Comparison of ENCODE assay signal across 22 cellular contexts in genomic region chr2:98614024-98614739, GRCh38. TPM values are rescaled to one million over a fixed set of nuclear protein-coding genes. Genes with fewer than 3 reads are reported as not detected.
DNase-seq lines count a peak whose midpoint lies in the region; ATAC-seq and TF ChIP-seq lines count a peak whose summit lies in the region.
"Had no signal": no experiment of that assay in that cellular context is flagged by ENCODE, and none has a peak within 500 bp of the region (broad histone marks: within the 10 kb centered on the region; RNA-seq: fewer than 3 reads in every experiment).

No MANE protein-coding gene starts in this region.

- H3K4me1 ChIP-seq in endodermal cell (ENCODE audit: control insufficient read depth, insufficient read depth, low read length) (peaks cover 8% of the 10 kb centered on the region), Caco-2 (peaks cover 5% of the 10 kb centered on the region)

- POLR2A ChIA-PET in Caco-2 (lab: Charles Lee) = no interaction called here

- H3K9ac ChIP-seq in endodermal cell (ENCODE audit: extremely low read depth, low read length, poor library complexity, severe bottlenecking) = no peak overlapping the region

- CTCF ChIA-PET in Caco-2 (lab: Charles Lee) = no interaction called here

- TF ChIP-seq CTCF in endodermal cell (conservative IDR thresholded peaks at IDR 0.05) (no peak), Caco-2 (IDR thresholded peaks at IDR 0.05; ENCODE audit: insufficient read depth in 1 of 2, low read depth in 1 of 2, low read length in 1 of 2, severe bottlenecking in 1 of 2, unreplicated experiment in 1 of 2) (no peak)

- no TSS peak for BruUV-seq in Caco-2 (replicated peaks; lab: Mats Ljungman, UMichigan)

- DNase-seq in activated CD4-positive, alpha-beta T cell treated with anti-CD3 and anti-CD28 coated beads, Interleukin-2, amount 10 ng/mL, durations not matched to agents 24 days and 14 days = peak; percentile 54
- no peak for DNase-seq in activated CD4-positive, alpha-beta T cell treated with anti-CD3 and anti-CD28 coated beads for 4 hours
- no peak for DNase-seq in stimulated activated naive CD8-positive, alpha-beta T cell treated with anti-CD3 and anti-CD28 coated beads, Interleukin-15, Interleukin-2, amounts not matched to agents 100 U/mL and 50 U/mL, for 24 hours
- DNase-seq in endodermal cell = no peak
- no peak for DNase-seq in T1000 (lab: John Stamatoyannopoulos, UW)
- no peak for DNase-seq in Caco-2
- no peak for DNase-seq in NCI-H1105 treated with DMSO at 0.1 percent for 48 hours (lab: John Stamatoyannopoulos, UW)
- DNase-seq: activated CD8-positive, alpha-beta memory T cell treated with anti-CD3 and anti-CD28 coated beads for 24 hours; activated naive CD8-positive, alpha-beta T cell treated with anti-CD3 and anti-CD28 coated beads, Interleukin-2, amount 10 ng/mL, durations not matched to agents 7 days and 5 days; dermis blood vessel endothelial cell; DMS53; hippocampal formation; mesenchymal stem cell; NCI-H1694; nucleus accumbens; psoas muscle; RPMI8226; stimulated activated naive CD4-positive, alpha-beta T cell had no signal

- H3K36me3 ChIP-seq in endodermal cell (ENCODE audit: control insufficient read depth, insufficient read depth, low read length) (peaks cover 82% of the 10 kb centered on the region), Caco-2 (ENCODE audit: control insufficient read depth, insufficient read depth, low read length) (0 out of 2 replicates have a peak, but pooled peaks cover 1% of the 10 kb centered on the region)

- H3K4me3 Mint-ChIP-seq in activated CD4-positive, alpha-beta T cell treated with anti-CD3 and anti-CD28 coated beads, Interleukin-2, amount 10 ng/mL, durations not matched to agents 24 days and 14 days = no peak overlapping the region
- H3K4me3 Mint-ChIP-seq in stimulated activated naive CD8-positive, alpha-beta T cell treated with anti-CD3 and anti-CD28 coated beads, Interleukin-15, Interleukin-2, amounts not matched to agents 100 ng/mL and 50 ng/mL, for 24 hours = no peak overlapping the region
- H3K4me3 Mint-ChIP-seq in endodermal cell = no peak overlapping the region
- no peak overlapping the region for H3K4me3 Mint-ChIP-seq in Caco-2 (ENCODE audit: unreplicated experiment)
- H3K4me3 Mint-ChIP-seq: activated naive CD8-positive, alpha-beta T cell treated with anti-CD3 and anti-CD28 coated beads, Interleukin-2, amount 10 ng/mL, durations not matched to agents 7 days and 5 days had no signal

- peaks cover 64% of the 10 kb centered on the region for H3K36me3 Mint-ChIP-seq in activated CD4-positive, alpha-beta T cell treated with anti-CD3 and anti-CD28 coated beads, Interleukin-2, amount 10 ng/mL, durations not matched to agents 24 days and 14 days (ENCODE audit: low read depth)
- H3K36me3 Mint-ChIP-seq in stimulated activated naive CD8-positive, alpha-beta T cell treated with anti-CD3 and anti-CD28 coated beads, Interleukin-15, Interleukin-2, amounts not matched to agents 100 ng/mL and 50 ng/mL, for 24 hours (ENCODE audit: low read depth) = peaks cover 64% of the 10 kb centered on the region
- peaks cover 67% of the 10 kb centered on the region for H3K36me3 Mint-ChIP-seq in endodermal cell (ENCODE audit: low read depth)
- peaks cover 57% of the 10 kb centered on the region for H3K36me3 Mint-ChIP-seq in Caco-2 (ENCODE audit: insufficient read depth, unreplicated experiment)

- 89 to 96% methylated on average over 8 to 9 of the region's 9 CpGs for WGBS in endodermal cell (ENCODE audit: insufficient coverage in 1 of 2, insufficient read length in 1 of 2), 2 experiments

- H3K27me3 Mint-ChIP-seq in activated CD4-positive, alpha-beta T cell treated with anti-CD3 and anti-CD28 coated beads, Interleukin-2, amount 10 ng/mL, durations not matched to agents 24 days and 14 days = no peaks in the 10 kb centered on the region
- no peaks in the 10 kb centered on the region for H3K27me3 Mint-ChIP-seq in stimulated activated naive CD8-positive, alpha-beta T cell treated with anti-CD3 and anti-CD28 coated beads, Interleukin-15, Interleukin-2, amounts not matched to agents 100 ng/mL and 50 ng/mL, for 24 hours
- H3K27me3 Mint-ChIP-seq in endodermal cell (ENCODE audit: insufficient read depth) = no peaks in the 10 kb centered on the region
- H3K27me3 Mint-ChIP-seq in Caco-2 (ENCODE audit: insufficient read depth, unreplicated experiment) = no peaks in the 10 kb centered on the region
- H3K27me3 Mint-ChIP-seq: activated naive CD8-positive, alpha-beta T cell treated with anti-CD3 and anti-CD28 coated beads, Interleukin-2, amount 10 ng/mL, durations not matched to agents 7 days and 5 days had no signal

- no peaks in the 10 kb centered on the region for H3K9me3 ChIP-seq in endodermal cell (ENCODE audit: control insufficient read depth, low read length)
- no peaks in the 10 kb centered on the region for H3K9me3 ChIP-seq in Caco-2
- H3K9me3 ChIP-seq: gastroesophageal sphincter, psoas muscle, thoracic aorta had no signal

- no peak overlapping the region for H3K27ac ChIP-seq in endodermal cell (ENCODE audit: low read depth, low read length)
- H3K27ac ChIP-seq: gastroesophageal sphincter, psoas muscle, thoracic aorta, VCaP had no signal

- no peaks in the 10 kb centered on the region for H3K9me3 Mint-ChIP-seq in activated CD4-positive, alpha-beta T cell treated with anti-CD3 and anti-CD28 coated beads, Interleukin-2, amount 10 ng/mL, durations not matched to agents 24 days and 14 days
- no peaks in the 10 kb centered on the region for H3K9me3 Mint-ChIP-seq in stimulated activated naive CD8-positive, alpha-beta T cell treated with anti-CD3 and anti-CD28 coated beads, Interleukin-15, Interleukin-2, amounts not matched to agents 100 ng/mL and 50 ng/mL, for 24 hours
- H3K9me3 Mint-ChIP-seq in endodermal cell (no peaks in the 10 kb centered on the region), Caco-2 (ENCODE audit: unreplicated experiment) (no peaks in the 10 kb centered on the region)
- H3K9me3 Mint-ChIP-seq: activated naive CD8-positive, alpha-beta T cell treated with anti-CD3 and anti-CD28 coated beads, Interleukin-2, amount 10 ng/mL, durations not matched to agents 7 days and 5 days had no signal

- ATAC-seq in stimulated activated naive CD8-positive, alpha-beta T cell treated with anti-CD3 and anti-CD28 coated beads, Interleukin-15, Interleukin-2, amounts not matched to agents 100 U/mL and 50 U/mL, for 24 hours = no peak
- ATAC-seq: gastroesophageal sphincter, psoas muscle had no signal

- H3K27me3 ChIP-seq in endodermal cell (ENCODE audit: control insufficient read depth, insufficient read depth, low read length, poor library complexity, severe bottlenecking) (no peaks in the 10 kb centered on the region), Caco-2 (replicated peaks; ENCODE audit: control insufficient read depth, insufficient read depth, low read length) (no peaks in the 10 kb centered on the region)
- H3K27me3 ChIP-seq: gastroesophageal sphincter had no signal

- H3K4me1 Mint-ChIP-seq in activated CD4-positive, alpha-beta T cell treated with anti-CD3 and anti-CD28 coated beads, Interleukin-2, amount 10 ng/mL, durations not matched to agents 24 days and 14 days = peaks cover 49% of the 10 kb centered on the region
- H3K4me1 Mint-ChIP-seq in stimulated activated naive CD8-positive, alpha-beta T cell treated with anti-CD3 and anti-CD28 coated beads, Interleukin-15, Interleukin-2, amounts not matched to agents 100 ng/mL and 50 ng/mL, for 24 hours (ENCODE audit: low read depth) = peaks cover 37% of the 10 kb centered on the region
- peaks cover 43% of the 10 kb centered on the region for H3K4me1 Mint-ChIP-seq in endodermal cell
- H3K4me1 Mint-ChIP-seq in Caco-2 (ENCODE audit: low read depth, unreplicated experiment) = peaks cover 14% of the 10 kb centered on the region

- intact Hi-C loops in activated CD4-positive, alpha-beta T cell treated with anti-CD3 and anti-CD28 coated beads, Interleukin-2, amount 10 ng/mL, durations not matched to agents 24 days and 14 days (cut with micrococcal nuclease) = no loop called here
- intact Hi-C loops in Caco-2 (cut with micrococcal nuclease; ENCODE audit: unreplicated experiment) = no loop called here

- H3K4me3 ChIP-seq in endodermal cell (ENCODE audit: low read length) = no peak overlapping the region
- H3K4me3 ChIP-seq in Caco-2 (ENCODE audit: low read depth, low read length) = no peak overlapping the region
- H3K4me3 ChIP-seq: gastroesophageal sphincter, psoas muscle, thoracic aorta had no signal

- H3K27ac Mint-ChIP-seq in activated CD4-positive, alpha-beta T cell treated with anti-CD3 and anti-CD28 coated beads, Interleukin-2, amount 10 ng/mL, durations not matched to agents 24 days and 14 days = peak overlapping the region; percentile 2
- peak overlapping the region; percentile 53 for H3K27ac Mint-ChIP-seq in stimulated activated naive CD8-positive, alpha-beta T cell treated with anti-CD3 and anti-CD28 coated beads, Interleukin-15, Interleukin-2, amounts not matched to agents 100 ng/mL and 50 ng/mL, for 24 hours
- peak overlapping the region; percentile 24 for H3K27ac Mint-ChIP-seq in endodermal cell
- no peak overlapping the region for H3K27ac Mint-ChIP-seq in Caco-2 (ENCODE audit: unreplicated experiment)

RNA-seq across cellular contexts. Expression of gene UNC50, which starts 5.8 kb away (rescaled TPM):
- 38.5 and 39.0 TPM in 2 replicates for total RNA-seq in activated CD4-positive, alpha-beta T cell treated with anti-CD3 and anti-CD28 coated beads, Interleukin-2, amount 10 ng/mL, durations not matched to agents 24 days and 14 days
- 10 to 100 TPM; 81.2 to 82.8 TPM for total RNA-seq in endodermal cell
- 71.0 TPM for polyA plus RNA-seq in endodermal cell (2013, experiment 1 of 2)
- polyA plus RNA-seq in endodermal cell (2013, experiment 2 of 2) = 77.5 TPM
- 39.7 and 40.0 TPM in 2 replicates for total RNA-seq in Caco-2 (2022)

RNA-seq across cellular contexts. Expression of gene COA5, which starts 5.9 kb away (rescaled TPM):
- total RNA-seq in activated CD4-positive, alpha-beta T cell treated with anti-CD3 and anti-CD28 coated beads, Interleukin-2, amount 10 ng/mL, durations not matched to agents 24 days and 14 days = 20.4 and 22.0 TPM in 2 replicates
- total RNA-seq in endodermal cell (10 to 100 TPM; 34.1 to 44.9 TPM), Caco-2 (2022) (35.7 TPM in 2 replicates)
- polyA plus RNA-seq in endodermal cell (2013, experiment 1 of 2) = 44.4 TPM
- polyA plus RNA-seq in endodermal cell (2013, experiment 2 of 2) = 38.3 TPM
